1 cellular context compared by ENCODE assay signal in genomic region chr1:235504122-235504493, GRCh38.
TF ChIP-seq lines count a peak whose summit lies in the region.

Gene B3GALNT2, minus strand, starts transcription at chr1:235504452. Its CDS starts 200 bp downstream, at chr1:235504252.

TF ChIP-seq in HepG2, 621 proteins besides CTCF, POLR2A, EP300 and RAD21 (continued from another document and continues in another):
- TF ChIP-seq, protein P1, sequence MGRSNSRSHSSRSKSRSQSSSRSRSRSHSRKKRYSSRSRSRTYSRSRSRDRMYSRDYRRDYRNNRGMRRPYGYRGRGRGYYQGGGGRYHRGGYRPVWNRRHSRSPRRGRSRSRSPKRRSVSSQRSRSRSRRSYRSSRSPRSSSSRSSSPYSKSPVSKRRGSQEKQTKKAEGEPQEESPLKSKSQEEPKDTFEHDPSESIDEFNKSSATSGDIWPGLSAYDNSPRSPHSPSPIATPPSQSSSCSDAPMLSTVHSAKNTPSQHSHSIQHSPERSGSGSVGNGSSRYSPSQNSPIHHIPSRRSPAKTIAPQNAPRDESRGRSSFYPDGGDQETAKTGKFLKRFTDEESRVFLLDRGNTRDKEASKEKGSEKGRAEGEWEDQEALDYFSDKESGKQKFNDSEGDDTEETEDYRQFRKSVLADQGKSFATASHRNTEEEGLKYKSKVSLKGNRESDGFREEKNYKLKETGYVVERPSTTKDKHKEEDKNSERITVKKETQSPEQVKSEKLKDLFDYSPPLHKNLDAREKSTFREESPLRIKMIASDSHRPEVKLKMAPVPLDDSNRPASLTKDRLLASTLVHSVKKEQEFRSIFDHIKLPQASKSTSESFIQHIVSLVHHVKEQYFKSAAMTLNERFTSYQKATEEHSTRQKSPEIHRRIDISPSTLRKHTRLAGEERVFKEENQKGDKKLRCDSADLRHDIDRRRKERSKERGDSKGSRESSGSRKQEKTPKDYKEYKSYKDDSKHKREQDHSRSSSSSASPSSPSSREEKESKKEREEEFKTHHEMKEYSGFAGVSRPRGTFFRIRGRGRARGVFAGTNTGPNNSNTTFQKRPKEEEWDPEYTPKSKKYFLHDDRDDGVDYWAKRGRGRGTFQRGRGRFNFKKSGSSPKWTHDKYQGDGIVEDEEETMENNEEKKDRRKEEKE (IDR thresholded peaks at IDR 0.05) = no peak
- TF ChIP-seq TRIM24 (CRISPR knock-in tag; IDR thresholded peaks at IDR 0.05) (no peak), ZBTB39 (CRISPR knock-in tag; IDR thresholded peaks at IDR 0.05) (no peak), RXRB (CRISPR knock-in tag; IDR thresholded peaks at IDR 0.05; ENCODE audit: borderline replicate concordance) (no peak), ZZZ3 (CRISPR knock-in tag; IDR thresholded peaks at IDR 0.05; ENCODE audit: borderline replicate concordance) (peak; percentile 47; the same call in 1 of the 2 replicates), ZNF292 (CRISPR knock-in tag; IDR thresholded peaks at IDR 0.05; ENCODE audit: borderline replicate concordance, low read depth) (no peak), SCMH1 (CRISPR knock-in tag; IDR thresholded peaks at IDR 0.05; ENCODE audit: borderline replicate concordance) (no peak), NFATC3 (CRISPR knock-in tag; IDR thresholded peaks at IDR 0.05) (no peak), ZBTB7B (CRISPR knock-in tag; IDR thresholded peaks at IDR 0.05) (peak; percentile 61; the same call in 1 of the 2 replicates), SP4 (CRISPR knock-in tag; IDR thresholded peaks at IDR 0.05) (no peak), PREB (CRISPR knock-in tag; IDR thresholded peaks at IDR 0.05) (0 out of 2 replicates have a peak, but pooled peaks have one; percentile 13), GATAD1 (CRISPR knock-in tag; IDR thresholded peaks at IDR 0.05) (no peak), ZIK1 (CRISPR knock-in tag; IDR thresholded peaks at IDR 0.05; ENCODE audit: borderline replicate concordance, low read depth) (no peak; the same call in none of the 2 replicates), PHF8 (CRISPR knock-in tag; IDR thresholded peaks at IDR 0.05) (peak; percentile 57; the same call in 1 of the 2 replicates), ZNF430 (CRISPR knock-in tag; IDR thresholded peaks at IDR 0.05) (no peak), ZNF263 (CRISPR knock-in tag; IDR thresholded peaks at IDR 0.05) (no peak), ZNF556 (CRISPR knock-in tag; IDR thresholded peaks at IDR 0.05; ENCODE audit: borderline replicate concordance) (peak; percentile 36; the same call in 1 of the 2 replicates), ZFY (CRISPR knock-in tag; IDR thresholded peaks at IDR 0.05) (peak; percentile 70), EED (CRISPR knock-in tag; IDR thresholded peaks at IDR 0.05) (no peak; the same call in 1 of the 2 replicates), HMG20B (CRISPR knock-in tag; conservative IDR thresholded peaks at IDR 0.05) (no peak), NR2F1 (CRISPR knock-in tag; IDR thresholded peaks at IDR 0.05) (no peak), ATRX (CRISPR knock-in tag; IDR thresholded peaks at IDR 0.05; ENCODE audit: borderline replicate concordance) (no peak), BCL6 (CRISPR knock-in tag; IDR thresholded peaks at IDR 0.05) (peak; percentile 55), SRSF9 (IDR thresholded peaks at IDR 0.05; ENCODE audit: borderline replicate concordance, insufficient read depth, low read depth, low read length, poor library complexity, severe bottlenecking) (no peak), ZNF773 (CRISPR knock-in tag; IDR thresholded peaks at IDR 0.05; ENCODE audit: borderline replicate concordance) (no peak), SP5 (CRISPR knock-in tag; IDR thresholded peaks at IDR 0.05; ENCODE audit: borderline replicate concordance, low read depth) (no peak), MAFF (IDR thresholded peaks at IDR 0.05; ENCODE audit: low read depth, low read length) (no peak), ATF2 (CRISPR knock-in tag; IDR thresholded peaks at IDR 0.05) (no peak), ZBTB1 (CRISPR knock-in tag; IDR thresholded peaks at IDR 0.05; ENCODE audit: borderline replicate concordance) (no peak), SOX5 (CRISPR knock-in tag; IDR thresholded peaks at IDR 0.05; ENCODE audit: borderline replicate concordance) (no peak), NRL (CRISPR knock-in tag; IDR thresholded peaks at IDR 0.05; ENCODE audit: borderline replicate concordance) (no peak), ZNF674 (CRISPR knock-in tag; IDR thresholded peaks at IDR 0.05; ENCODE audit: low read depth) (no peak), MZF1 (CRISPR knock-in tag; IDR thresholded peaks at IDR 0.05; ENCODE audit: borderline replicate concordance) (no peak), KLF16 (CRISPR knock-in tag; IDR thresholded peaks at IDR 0.05) (no peak; a peak in 1 of 4 replicates), TGIF2 (CRISPR knock-in tag; IDR thresholded peaks at IDR 0.05) (no peak), NR2F6 (IDR thresholded peaks at IDR 0.05) (no peak), NR2F6 (CRISPR knock-in tag; IDR thresholded peaks at IDR 0.05) (no peak), KLF11 (CRISPR knock-in tag; IDR thresholded peaks at IDR 0.05) (no peak), LBX2 (CRISPR knock-in tag; IDR thresholded peaks at IDR 0.05; ENCODE audit: borderline replicate concordance) (0 out of 2 replicates have a peak, but pooled peaks have one; percentile 25)
- TF ChIP-seq, protein P2, sequence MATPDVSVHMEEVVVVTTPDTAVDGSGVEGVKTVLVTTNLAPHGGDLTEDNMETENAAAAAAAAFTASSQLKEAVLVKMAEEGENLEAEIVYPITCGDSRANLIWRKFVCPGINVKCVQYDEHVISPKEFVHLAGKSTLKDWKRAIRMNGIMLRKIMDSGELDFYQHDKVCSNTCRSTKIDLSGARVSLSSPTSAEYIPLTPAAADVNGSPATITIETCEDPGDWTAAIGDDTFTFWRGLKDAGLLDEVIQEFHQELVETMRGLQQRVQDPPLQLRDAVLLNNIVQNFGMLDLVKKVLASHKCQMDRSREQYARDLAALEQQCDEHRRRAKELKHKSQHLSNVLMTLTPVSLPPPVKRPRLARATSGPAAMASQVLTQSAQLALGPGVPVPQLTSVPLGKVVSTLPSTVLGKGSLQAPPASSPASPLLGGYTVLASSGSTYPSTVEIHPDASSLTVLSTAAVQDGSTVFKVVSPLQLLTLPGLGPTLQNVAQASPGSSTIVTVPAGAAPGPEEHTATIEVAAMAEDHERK (CRISPR knock-in tag; IDR thresholded peaks at IDR 0.05; ENCODE audit: low read depth) = no peak
- TF ChIP-seq, protein P3, sequence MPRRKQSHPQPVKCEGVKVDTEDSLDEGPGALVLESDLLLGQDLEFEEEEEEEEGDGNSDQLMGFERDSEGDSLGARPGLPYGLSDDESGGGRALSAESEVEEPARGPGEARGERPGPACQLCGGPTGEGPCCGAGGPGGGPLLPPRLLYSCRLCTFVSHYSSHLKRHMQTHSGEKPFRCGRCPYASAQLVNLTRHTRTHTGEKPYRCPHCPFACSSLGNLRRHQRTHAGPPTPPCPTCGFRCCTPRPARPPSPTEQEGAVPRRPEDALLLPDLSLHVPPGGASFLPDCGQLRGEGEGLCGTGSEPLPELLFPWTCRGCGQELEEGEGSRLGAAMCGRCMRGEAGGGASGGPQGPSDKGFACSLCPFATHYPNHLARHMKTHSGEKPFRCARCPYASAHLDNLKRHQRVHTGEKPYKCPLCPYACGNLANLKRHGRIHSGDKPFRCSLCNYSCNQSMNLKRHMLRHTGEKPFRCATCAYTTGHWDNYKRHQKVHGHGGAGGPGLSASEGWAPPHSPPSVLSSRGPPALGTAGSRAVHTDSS (CRISPR knock-in tag; conservative IDR thresholded peaks at IDR 0.05) = no peak
- TF ChIP-seq, protein P4, sequence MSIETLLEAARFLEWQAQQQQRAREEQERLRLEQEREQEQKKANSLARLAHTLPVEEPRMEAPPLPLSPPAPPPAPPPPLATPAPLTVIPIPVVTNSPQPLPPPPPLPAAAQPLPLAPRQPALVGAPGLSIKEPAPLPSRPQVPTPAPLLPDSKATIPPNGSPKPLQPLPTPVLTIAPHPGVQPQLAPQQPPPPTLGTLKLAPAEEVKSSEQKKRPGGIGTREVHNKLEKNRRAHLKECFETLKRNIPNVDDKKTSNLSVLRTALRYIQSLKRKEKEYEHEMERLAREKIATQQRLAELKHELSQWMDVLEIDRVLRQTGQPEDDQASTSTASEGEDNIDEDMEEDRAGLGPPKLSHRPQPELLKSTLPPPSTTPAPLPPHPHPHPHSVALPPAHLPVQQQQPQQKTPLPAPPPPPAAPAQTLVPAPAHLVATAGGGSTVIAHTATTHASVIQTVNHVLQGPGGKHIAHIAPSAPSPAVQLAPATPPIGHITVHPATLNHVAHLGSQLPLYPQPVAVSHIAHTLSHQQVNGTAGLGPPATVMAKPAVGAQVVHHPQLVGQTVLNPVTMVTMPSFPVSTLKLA (IDR thresholded peaks at IDR 0.05) = no peak
- TF ChIP-seq, protein P5, sequence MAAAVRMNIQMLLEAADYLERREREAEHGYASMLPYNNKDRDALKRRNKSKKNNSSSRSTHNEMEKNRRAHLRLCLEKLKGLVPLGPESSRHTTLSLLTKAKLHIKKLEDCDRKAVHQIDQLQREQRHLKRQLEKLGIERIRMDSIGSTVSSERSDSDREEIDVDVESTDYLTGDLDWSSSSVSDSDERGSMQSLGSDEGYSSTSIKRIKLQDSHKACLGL (CRISPR knock-in tag; IDR thresholded peaks at IDR 0.05) = no peak; the same call in 1 of the 2 replicates
- TF ChIP-seq, protein P6, sequence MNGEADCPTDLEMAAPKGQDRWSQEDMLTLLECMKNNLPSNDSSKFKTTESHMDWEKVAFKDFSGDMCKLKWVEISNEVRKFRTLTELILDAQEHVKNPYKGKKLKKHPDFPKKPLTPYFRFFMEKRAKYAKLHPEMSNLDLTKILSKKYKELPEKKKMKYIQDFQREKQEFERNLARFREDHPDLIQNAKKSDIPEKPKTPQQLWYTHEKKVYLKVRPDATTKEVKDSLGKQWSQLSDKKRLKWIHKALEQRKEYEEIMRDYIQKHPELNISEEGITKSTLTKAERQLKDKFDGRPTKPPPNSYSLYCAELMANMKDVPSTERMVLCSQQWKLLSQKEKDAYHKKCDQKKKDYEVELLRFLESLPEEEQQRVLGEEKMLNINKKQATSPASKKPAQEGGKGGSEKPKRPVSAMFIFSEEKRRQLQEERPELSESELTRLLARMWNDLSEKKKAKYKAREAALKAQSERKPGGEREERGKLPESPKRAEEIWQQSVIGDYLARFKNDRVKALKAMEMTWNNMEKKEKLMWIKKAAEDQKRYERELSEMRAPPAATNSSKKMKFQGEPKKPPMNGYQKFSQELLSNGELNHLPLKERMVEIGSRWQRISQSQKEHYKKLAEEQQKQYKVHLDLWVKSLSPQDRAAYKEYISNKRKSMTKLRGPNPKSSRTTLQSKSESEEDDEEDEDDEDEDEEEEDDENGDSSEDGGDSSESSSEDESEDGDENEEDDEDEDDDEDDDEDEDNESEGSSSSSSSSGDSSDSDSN (CRISPR knock-in tag; IDR thresholded peaks at IDR 0.05) = no peak; the same call in 1 of the 2 replicates
- TF ChIP-seq, protein P7, sequence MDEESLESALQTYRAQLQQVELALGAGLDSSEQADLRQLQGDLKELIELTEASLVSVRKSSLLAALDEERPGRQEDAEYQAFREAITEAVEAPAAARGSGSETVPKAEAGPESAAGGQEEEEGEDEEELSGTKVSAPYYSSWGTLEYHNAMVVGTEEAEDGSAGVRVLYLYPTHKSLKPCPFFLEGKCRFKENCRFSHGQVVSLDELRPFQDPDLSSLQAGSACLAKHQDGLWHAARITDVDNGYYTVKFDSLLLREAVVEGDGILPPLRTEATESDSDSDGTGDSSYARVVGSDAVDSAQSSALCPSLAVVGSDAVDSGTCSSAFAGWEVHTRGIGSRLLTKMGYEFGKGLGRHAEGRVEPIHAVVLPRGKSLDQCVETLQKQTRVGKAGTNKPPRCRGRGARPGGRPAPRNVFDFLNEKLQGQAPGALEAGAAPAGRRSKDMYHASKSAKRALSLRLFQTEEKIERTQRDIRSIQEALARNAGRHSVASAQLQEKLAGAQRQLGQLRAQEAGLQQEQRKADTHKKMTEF (CRISPR knock-in tag; IDR thresholded peaks at IDR 0.05) = no peak; the same call in 1 of the 2 replicates
